8 cellular contexts compared by ENCODE assay signal in the genomic region with DNA sequence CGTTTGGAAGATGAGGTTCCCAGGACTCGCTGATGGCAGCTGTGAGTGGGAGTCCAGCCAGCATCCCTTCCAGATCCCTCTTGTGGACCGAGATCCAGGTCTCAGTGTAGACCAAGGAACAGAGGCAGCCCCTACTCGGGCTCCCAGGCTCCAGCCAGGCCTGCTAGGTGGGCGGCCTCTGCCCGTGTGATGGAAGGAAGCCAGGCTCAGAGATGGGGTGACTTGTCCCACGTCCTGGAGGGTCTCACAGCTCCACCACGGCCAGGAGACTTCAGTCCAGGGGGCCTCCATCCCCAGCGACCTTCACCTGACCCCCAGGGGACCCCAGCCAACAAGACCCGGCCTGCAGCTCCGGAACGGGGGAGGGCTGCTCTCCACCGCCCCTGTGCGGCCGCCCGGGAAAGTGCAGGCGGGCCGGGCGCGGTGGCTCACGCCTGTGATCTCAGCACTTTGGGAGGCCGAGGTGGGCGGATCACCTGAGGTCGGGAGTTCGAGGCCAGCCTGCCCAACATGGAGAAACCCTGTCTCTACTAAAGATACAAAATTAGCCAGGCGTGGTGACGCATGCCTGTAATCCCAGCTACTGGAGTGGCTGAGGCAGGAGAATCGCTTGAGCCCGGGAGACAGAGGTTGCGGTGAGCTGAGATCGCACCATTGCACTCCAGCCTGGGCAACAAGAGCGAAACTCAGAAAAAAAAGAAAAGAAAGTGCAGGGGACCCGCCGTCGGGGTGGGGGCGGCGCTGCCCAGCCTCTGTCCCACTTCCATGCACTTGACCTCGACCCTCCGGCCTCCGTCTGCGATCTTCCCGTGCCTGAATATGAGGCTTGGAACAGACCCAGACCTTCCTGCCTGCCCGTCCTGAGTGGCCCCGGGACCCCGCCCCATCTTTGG. TPM values are rescaled to one million over a fixed set of nuclear protein-coding genes. Genes with fewer than 3 reads are reported as not detected.
A peak's percentile ranks its signal among the peaks of the same experiment; 100 is the strongest.
DNase-seq lines count a peak whose midpoint lies in the region; ATAC-seq and TF ChIP-seq lines count a peak whose summit lies in the region.

No MANE protein-coding gene starts in this region.

- peak; percentile 39 for ATAC-seq in left colon
- no peak for ATAC-seq in GM19023 (IDR thresholded peaks at IDR 0.05; ENCODE audit: unreplicated experiment)
- ATAC-seq in HG02642 (IDR thresholded peaks at IDR 0.05; ENCODE audit: poor library complexity, unreplicated experiment): no peak

- H3K4me2 ChIP-seq in OCI-LY3 (ENCODE audit: low read length): no peak overlapping the region

- no peak overlapping the region for H3K27ac ChIP-seq in OCI-LY3 (ENCODE audit: low read length)
- no peak overlapping the region for H3K27ac ChIP-seq in thyroid gland

- no peak for TF ChIP-seq POLR2A in thyroid gland (IDR thresholded peaks at IDR 0.05)

- H3K4me3 ChIP-seq in OCI-LY3 (ENCODE audit: low read length) (no peak overlapping the region), thyroid gland (replicated peaks in 1 of 3) (no peak overlapping the region)

- intact Hi-C loops in left colon (cut with DNase I, micrococcal nuclease): no loop called here
- intact Hi-C loops in thyroid gland (cut with DNase I): no loop called here

- no peak overlapping the region for H3K9ac ChIP-seq in OCI-LY3 (ENCODE audit: low read length)

- H3K27me3 ChIP-seq in OCI-LY3 (ENCODE audit: low read depth, low read length) (no peaks in the 10 kb centered on the region), thyroid gland (peaks cover 26% of the 10 kb centered on the region)

- H2AFZ ChIP-seq in OCI-LY3 (ENCODE audit: low read depth, low read length): no peak overlapping the region

- no peaks in the 10 kb centered on the region for H3K36me3 ChIP-seq in OCI-LY3 (replicated peaks; ENCODE audit: low read depth, low read length)
- no peaks in the 10 kb centered on the region for H3K36me3 ChIP-seq in thyroid gland

- no peaks in the 10 kb centered on the region for H3K79me2 ChIP-seq in OCI-LY3 (ENCODE audit: low read length)

- DNase-seq in NCI-H524 (lab: John Stamatoyannopoulos, UW) (peak; percentile 24 to 61), NCI-H524 treated with DMSO at 0.1 percent for 48 hours (lab: John Stamatoyannopoulos, UW) (no peak), amniotic epithelial cell (ENCODE audit: low read depth) (peak; percentile 33), left colon (no peak), thyroid gland (no peak)

- H4K20me1 ChIP-seq in OCI-LY3 (ENCODE audit: insufficient read depth, low read length): no peaks in the 10 kb centered on the region

- H3K9me3 ChIP-seq in OCI-LY3 (ENCODE audit: insufficient read depth, low read length): no peaks in the 10 kb centered on the region
- H3K9me3 ChIP-seq in thyroid gland: no peaks in the 10 kb centered on the region

- 0 out of 2 replicates have a peak, but pooled peaks have one; percentile 8 for TF ChIP-seq CTCF in OCI-LY3 (IDR thresholded peaks at IDR 0.05; ENCODE audit: low read depth, low read length)
- TF ChIP-seq CTCF in thyroid gland (IDR thresholded peaks at IDR 0.05): peak in 5 of 6 experiments; percentile 20 to 63 (median 30)

- H3K4me1 ChIP-seq in OCI-LY3 (ENCODE audit: low read length) (no peaks in the 10 kb centered on the region), thyroid gland (peaks cover 0 to 11% of the 10 kb centered on the region in 2 donors)

- 10 to 17% methylated on average over 27 to 39 of the region's 45 CpGs for WGBS in thyroid gland, 2 donors

RNA-seq across cellular contexts. Expression of gene MADCAM1, which starts 0.6 kb away (rescaled TPM):
- 1 to 10 TPM; 3.1 to 5.9 TPM for total RNA-seq in left colon
- total RNA-seq in thyroid gland: 1 to 10 TPM in 1 of 4 donors, under 1 TPM in 1, not detected in 2; 0.56 to 3.1 TPM

RNA-seq across cellular contexts. Expression of gene TPGS1, which starts 11.6 kb away (rescaled TPM):
- total RNA-seq in left colon (10 to 100 TPM; 17.4 to 19.9 TPM), thyroid gland (100 to 1,000 TPM in 2 of 4 donors, 10 to 100 TPM in 2; 50.8 to 147 (median 99.6) TPM)

RNA-seq across cellular contexts. Expression of gene SHC2, which starts 34.9 kb away (rescaled TPM):
- total RNA-seq in left colon (1 to 10 TPM; 4.7 to 9.4 TPM), thyroid gland (10 to 100 TPM; 31.5 to 72.8 (median 48.8) TPM)

RNA-seq across cellular contexts. Expression of gene CDC34, which starts 35.9 kb away (rescaled TPM):
- total RNA-seq in left colon: 10 to 100 TPM; 62.4 to 67.6 TPM
- total RNA-seq in thyroid gland: 10 to 100 TPM; 44.8 to 64.7 (median 48.2) TPM

RNA-seq across cellular contexts. Expression of gene GZMM, which starts 48.2 kb away (rescaled TPM):
- under 1 TPM in 1 of 2 donors, not detected in 1; 0.67 TPM for total RNA-seq in left colon
- total RNA-seq in thyroid gland: 1 to 10 TPM in 1 of 4 donors, under 1 TPM in 1, not detected in 2; 0.78 to 1.9 TPM

Comparison
In these comparisons a context has a peak if more than half of its experiments do, and no peak if none do; other contexts are left out.
1. DNase-seq: peak in NCI-H524 (2 of 2) and amniotic epithelial cell (single experiment); none in NCI-H524 treated with DMSO at 0.1 percent for 48 hours (single experiment), left colon (0 of 2) and thyroid gland (0 of 2).